10 cellular contexts compared by ENCODE assay signal in the genomic region with DNA sequence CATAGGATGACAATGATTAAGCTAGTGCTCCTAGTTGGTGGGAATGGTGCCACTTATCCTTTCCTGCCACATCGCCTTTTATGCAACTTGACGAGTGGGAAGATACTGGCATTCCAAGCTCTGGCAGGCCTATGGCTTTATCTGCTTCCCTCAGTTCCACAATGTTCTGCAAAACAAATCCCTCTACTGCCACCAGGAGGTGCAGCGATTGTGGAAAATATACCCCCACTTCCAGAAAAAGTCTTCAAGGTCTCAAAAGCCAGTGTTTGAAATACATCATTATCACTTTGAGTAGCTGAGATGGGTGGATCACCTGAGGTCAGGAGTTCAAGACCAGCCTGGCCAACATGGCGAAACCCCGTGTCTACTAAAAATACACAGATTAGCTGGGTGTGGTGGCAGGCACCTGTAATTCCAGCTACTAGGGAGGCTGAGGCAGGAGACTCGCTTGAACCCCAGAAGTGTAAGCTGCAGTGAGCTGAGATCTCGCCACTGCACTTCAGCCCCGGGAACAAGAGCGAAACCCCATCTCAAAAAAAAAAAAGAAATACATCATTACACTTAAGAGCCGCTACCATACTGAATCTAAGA. TPM values are rescaled to one million over a fixed set of nuclear protein-coding genes. Genes with fewer than 3 reads are reported as not detected.
A peak's percentile ranks its signal among the peaks of the same experiment; 100 is the strongest.
DNase-seq lines count a peak whose midpoint lies in the region; ATAC-seq, FAIRE-seq and TF ChIP-seq lines count a peak whose summit lies in the region.
"Had no signal": no experiment of that assay in that cellular context is flagged by ENCODE, and none has a peak within 500 bp of the region (broad histone marks: within the 10 kb centered on the region; RNA-seq: fewer than 3 reads in every experiment).

No MANE protein-coding gene starts in this region.

- CTCF ChIA-PET in OCI-LY7 (lab: Charles Lee; ENCODE audit: unreplicated experiment): interaction anchor here (0.6 to 1.5 kb wide), 3 partner anchors 61 to 124 kb away, joined by 3 to 4 read pairs (median 4); a partner anchor contains a TSS
- CTCF ChIA-PET in MCF 10A (lab: Yijun Ruan, JAX): interaction anchor here (0.6 to 8.9 kb wide), 40 partner anchors 9 to 1461 kb away, joined by 3 to 130 read pairs (median 4); no protein-coding TSS in a partner anchor

- POLR2A ChIA-PET in OCI-LY7 (lab: Charles Lee) (interaction anchor here (0.5 to 2.2 kb wide), 9 partner anchors 9 to 415 kb away, joined by 3 to 16 read pairs (median 5); no protein-coding TSS in a partner anchor), MCF 10A (lab: Yijun Ruan, JAX) (interaction anchor here (1.2 to 2.0 kb wide), 2 partner anchors 10 to 78 kb away, joined by 6 to 7 read pairs; no protein-coding TSS in a partner anchor)

- intact Hi-C loops in OCI-LY7 (cut with micrococcal nuclease; ENCODE audit: unreplicated experiment): no loop called here
- intact Hi-C loops in MCF 10A (cut with micrococcal nuclease): loop anchor here (1.0 kb wide), 3 partner anchors 63 to 140 kb away; no protein-coding TSS in a partner anchor
- intact Hi-C loops in kidney (cut with DNase I): no loop called here

- H3K9me3 Mint-ChIP-seq in MCF 10A (ENCODE audit: unreplicated experiment): no peaks in the 10 kb centered on the region

- H3K9me3 ChIP-seq in OCI-LY7 (ENCODE audit: low read length) (no peaks in the 10 kb centered on the region), kidney (ENCODE audit: control insufficient read depth in 1 of 2, low read length in 2 of 2) (no peaks in the 10 kb centered on the region), thoracic aorta (no peaks in the 10 kb centered on the region)
- H3K9me3 ChIP-seq: SJSA1 had no signal

- H3K4me2 ChIP-seq in OCI-LY7 (ENCODE audit: low read length): peak overlapping the region; percentile 85

- no peak overlapping the region for H2AFZ ChIP-seq in OCI-LY7 (ENCODE audit: low read length)

- FAIRE-seq in kidney (lab: Jason Lieb, UNC): no peak

- DNase-seq in CD1c-positive myeloid dendritic cell (ENCODE audit: extremely low spot score) (peak; percentile 60), GM13976 (ENCODE audit: low spot score) (no peak), OCI-LY7 (ENCODE audit: low spot score) (peak; percentile 41), MCF 10A (ENCODE audit: unreplicated experiment) (peak; percentile 79), kidney (no peak), thoracic aorta (ENCODE audit: low spot score) (no peak), GM19238 (ENCODE audit: insufficient read length, low spot score) (no peak)

- TF ChIP-seq CTCF in GM13976 (IDR thresholded peaks at IDR 0.05; ENCODE audit: borderline replicate concordance, control extremely low read depth, extremely low read depth, insufficient read depth, missing control alignments) (peak; percentile 21), OCI-LY7 (conservative IDR thresholded peaks at IDR 0.05; ENCODE audit: low read length) (peak; percentile 76), MCF 10A (IDR thresholded peaks at IDR 0.05; ENCODE audit: unreplicated experiment) (peak; percentile 72), kidney (IDR thresholded peaks at IDR 0.05; ENCODE audit: borderline replicate concordance, extremely low read depth, insufficient read depth) (peak; percentile 74), thoracic aorta (IDR thresholded peaks at IDR 0.05) (peak; percentile 73)

- peaks cover 69% of the 10 kb centered on the region for H3K4me1 ChIP-seq in OCI-LY7 (ENCODE audit: insufficient read depth, low read length, poor library complexity, severe bottlenecking)
- H3K4me1 ChIP-seq in kidney (ENCODE audit: control insufficient read depth in 1 of 2, insufficient read depth in 1 of 2, low read depth in 1 of 2, low read length in 2 of 2): peaks cover 7 to 10% of the 10 kb centered on the region in 2 donors
- H3K4me1 ChIP-seq in thoracic aorta (ENCODE audit: control insufficient read depth in 1 of 2, low read depth in 2 of 2): peaks cover 21 to 29% of the 10 kb centered on the region in 2 donors

- H3K36me3 ChIP-seq in OCI-LY7 (ENCODE audit: insufficient read depth, low read length) (peaks cover 67% of the 10 kb centered on the region), kidney (ENCODE audit: control insufficient read depth in 1 of 2, insufficient read depth in 2 of 2, low read length in 2 of 2) (no peaks in the 10 kb centered on the region), thoracic aorta (no peaks in the 10 kb centered on the region)

- H3K9me2 ChIP-seq in OCI-LY7 (ENCODE audit: insufficient read depth, low read length): no peaks in the 10 kb centered on the region

- peaks cover 37% of the 10 kb centered on the region for H4K20me1 ChIP-seq in OCI-LY7 (ENCODE audit: insufficient read depth, low read length)

- H3K36me3 Mint-ChIP-seq in MCF 10A (ENCODE audit: insufficient read depth, unreplicated experiment): peaks cover 18% of the 10 kb centered on the region

- H3K79me2 ChIP-seq in OCI-LY7 (ENCODE audit: insufficient read depth, low read depth, low read length): peaks cover 84% of the 10 kb centered on the region

- no peak overlapping the region for H3K4me3 Mint-ChIP-seq in MCF 10A (ENCODE audit: unreplicated experiment)

- no peaks in the 10 kb centered on the region for H3K27me3 Mint-ChIP-seq in MCF 10A (ENCODE audit: insufficient read depth, unreplicated experiment)

- in situ Hi-C loops in GM13976 (cut with MboI; ENCODE audit: low sequenced_read_pairs, unreplicated experiment): no loop called here

- no peaks in the 10 kb centered on the region for H3K27me3 ChIP-seq in thoracic aorta (replicated peaks; ENCODE audit: insufficient read depth)
- H3K27me3 ChIP-seq: SJSA1 had no signal

- H3K4me3 ChIP-seq in OCI-LY7 (ENCODE audit: low read depth, low read length, poor library complexity, severe bottlenecking): peak overlapping the region; percentile 96
- peak overlapping the region in 1 of 2 donors; percentile 36 for H3K4me3 ChIP-seq in kidney (ENCODE audit: low read length in 2 of 2)
- no peak overlapping the region for H3K4me3 ChIP-seq in thoracic aorta
- H3K4me3 ChIP-seq: SJSA1, skin epidermis had no signal

- BruUV-seq in OCI-LY7 (replicated peaks; lab: Mats Ljungman, UMichigan) (no TSS peak), MCF 10A (replicated peaks; lab: Mats Ljungman, UMichigan) (no TSS peak)

- H3K27ac Mint-ChIP-seq in MCF 10A (ENCODE audit: low read depth, unreplicated experiment): no peak overlapping the region

- H3K27ac ChIP-seq in OCI-LY7 (ENCODE audit: low read depth, low read length, poor library complexity, severe bottlenecking): no peak overlapping the region
- H3K27ac ChIP-seq in kidney (ENCODE audit: low read depth in 2 of 2, low read length in 2 of 2): no peak overlapping the region
- no peak overlapping the region for H3K27ac ChIP-seq in thoracic aorta
- H3K27ac ChIP-seq: SJSA1, skin epidermis had no signal

- H3K9ac ChIP-seq in kidney (ENCODE audit: low read length in 2 of 2): no peak overlapping the region

- no peak for ATAC-seq in thoracic aorta (ENCODE audit: insufficient number of reproducible peaks, low FRiP score, low read depth)
- ATAC-seq in HG03521 (IDR thresholded peaks at IDR 0.05; ENCODE audit: unreplicated experiment): no peak

- H3K4me1 Mint-ChIP-seq in MCF 10A (ENCODE audit: insufficient read depth, unreplicated experiment): peaks cover 30% of the 10 kb centered on the region

RNA-seq across cellular contexts. Expression of a gene that starts 3.4 kb away (rescaled TPM):
- total RNA-seq in OCI-LY7 (2014; rRNA removed; shearing (Covaris generic)): 86.1 and 107 TPM in 2 replicates
- 120 and 135 TPM in 2 replicates for total RNA-seq in OCI-LY7 (2022)
- total RNA-seq in MCF 10A (2022): 170 and 176 TPM in 2 replicates
- 173 TPM for total RNA-seq in kidney
- polyA plus RNA-seq in kidney (ENCODE audit: insufficient read depth, low read depth, low replicate concordance): 34.1 TPM
- total RNA-seq in thoracic aorta: 10 to 100 TPM; 66.3 to 84.0 TPM

Comparison
In these comparisons a context has a peak if more than half of its experiments do, and no peak if none do; other contexts are left out.
1. DNase-seq: peak in CD1c-positive myeloid dendritic cell (single experiment), OCI-LY7 (single experiment) and MCF 10A (single experiment); none in GM13976 (single experiment), kidney (single experiment), thoracic aorta (single experiment) and GM19238 (single experiment).
2. CTCF ChIP-seq: peak in every context shown above with its lines; median percentile 76 in OCI-LY7; 74 in kidney; 73 in thoracic aorta; 72 in MCF 10A; 21 in GM13976.